20 cellular contexts compared by ENCODE assay signal in the genomic region with DNA sequence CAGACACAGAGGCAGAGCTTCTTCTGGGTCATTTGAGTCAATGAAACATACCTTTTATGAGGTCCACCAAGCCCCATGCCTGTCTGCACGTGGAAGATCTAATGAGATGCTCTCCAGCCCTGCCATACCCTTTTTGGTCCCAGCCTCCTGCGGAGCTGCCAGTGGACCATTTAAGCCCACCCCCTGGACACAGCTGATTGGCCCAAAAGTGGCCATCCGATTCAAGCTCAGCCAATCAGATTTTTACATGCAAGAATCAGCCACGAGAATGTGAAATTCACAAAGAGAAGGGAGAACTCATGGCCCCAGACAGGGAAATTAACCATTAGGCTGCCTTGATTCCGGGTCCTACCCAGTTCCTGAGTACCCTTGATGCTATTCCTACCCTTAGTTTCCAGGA.
"Had no signal": no experiment of that assay in that cellular context is flagged by ENCODE, and none has a peak within 500 bp of the region (broad histone marks: within the 10 kb centered on the region; RNA-seq: fewer than 3 reads in every experiment).

No MANE protein-coding gene starts in this region.

- H3K9me3 ChIP-seq: body of pancreas, thyroid gland, vagina had no signal

- H3K27me3 ChIP-seq: body of pancreas, right atrium auricular region, thyroid gland, vagina had no signal

- H3K36me3 ChIP-seq: right atrium auricular region, thyroid gland, vagina had no signal

- H3K4me1 Mint-ChIP-seq: activated CD4-positive, alpha-beta T cell treated with anti-CD3 and anti-CD28 coated beads, Interleukin-2, amount 10 ng/mL, durations not matched to agents 24 days and 14 days; activated T-helper 17 cell treated with anti-CD3 and anti-CD28 coated beads, Interleukin-2, amount 50 U/mL, for 72 hours; nephron progenitor cell had no signal

- H3K4me3 Mint-ChIP-seq: activated CD4-positive, alpha-beta T cell treated with anti-CD3 and anti-CD28 coated beads, Interleukin-2, amount 10 ng/mL, durations not matched to agents 24 days and 14 days; activated CD8-positive, alpha-beta T cell treated with anti-CD3 and anti-CD28 coated beads for 36 hours; activated T-helper 17 cell treated with anti-CD3 and anti-CD28 coated beads, Interleukin-2, amount 50 U/mL, for 72 hours; effector memory CD8-positive, alpha-beta T cell; nephron progenitor cell had no signal

- H3K27ac Mint-ChIP-seq: activated CD4-positive, alpha-beta T cell treated with anti-CD3 and anti-CD28 coated beads, Interleukin-2, amount 10 ng/mL, durations not matched to agents 24 days and 14 days; activated CD8-positive, alpha-beta T cell treated with anti-CD3 and anti-CD28 coated beads for 36 hours; activated T-helper 17 cell treated with anti-CD3 and anti-CD28 coated beads, Interleukin-2, amount 50 U/mL, for 72 hours; effector memory CD8-positive, alpha-beta T cell; nephron progenitor cell; progenitor cell of endocrine pancreas had no signal

- ATAC-seq: activated CD8-positive, alpha-beta T cell treated with anti-CD3 and anti-CD28 coated beads for 36 hours; activated T-helper 17 cell treated with anti-CD3 and anti-CD28 coated beads, Interleukin-2, amount 50 U/mL, for 72 hours; body of pancreas; effector memory CD8-positive, alpha-beta T cell; left colon had no signal

- H3K27ac ChIP-seq: body of pancreas, right atrium auricular region, thyroid gland, vagina had no signal

- DNase-seq: activated CD4-positive, alpha-beta T cell treated with anti-CD3 and anti-CD28 coated beads, Interleukin-2, amount 10 ng/mL, durations not matched to agents 24 days and 14 days; activated CD8-positive, alpha-beta T cell treated with anti-CD3 and anti-CD28 coated beads for 36 hours; activated naive CD4-positive, alpha-beta T cell treated with Interleukin-2 at 50 U/mL for 16 hours; activated T-cell treated with anti-CD3 and anti-CD28 coated beads, Interleukin-2, amount 50 U/mL, for 1 hour; body of pancreas; caudate nucleus; effector memory CD8-positive, alpha-beta T cell; islet precursor cell; left colon; nephron progenitor cell; stimulated activated CD4-positive, alpha-beta T cell treated with anti-CD3 and anti-CD28 coated beads, Interleukin-12 subunit alpha, Interleukin-12 subunit beta, amount 100 ng/mL, for 4 hours; stimulated activated CD4-positive, alpha-beta T cell treated with anti-CD3 and anti-CD28 coated beads, Interleukin-1b, Interleukin-23, amount 100 ng/mL, for 48 hours; stimulated activated CD8-positive, alpha-beta memory T cell treated with anti-CD3 and anti-CD28 coated beads, Interleukin-4, amount 100 ng/mL, for 48 hours; stimulated activated naive CD4-positive, alpha-beta T cell; thyroid gland had no signal

- H3K9me3 Mint-ChIP-seq: activated T-helper 17 cell treated with anti-CD3 and anti-CD28 coated beads, Interleukin-2, amount 50 U/mL, for 72 hours had no signal

- H3K27me3 Mint-ChIP-seq: activated CD4-positive, alpha-beta T cell treated with anti-CD3 and anti-CD28 coated beads, Interleukin-2, amount 10 ng/mL, durations not matched to agents 24 days and 14 days; activated CD8-positive, alpha-beta T cell treated with anti-CD3 and anti-CD28 coated beads for 36 hours had no signal

- H3K4me1 ChIP-seq: body of pancreas, right atrium auricular region, thyroid gland, vagina had no signal

- H3K4me3 ChIP-seq: body of pancreas, lung, right atrium auricular region, thyroid gland, vagina had no signal
